Comparison of ENCODE assay signal across 13 cellular contexts in genomic region chr5:158739941-158740340, GRCh38.
DNase-seq lines count a peak whose midpoint lies in the region; ATAC-seq and TF ChIP-seq lines count a peak whose summit lies in the region.
"Had no signal": no experiment of that assay in that cellular context is flagged by ENCODE, and none has a peak within 500 bp of the region (broad histone marks: within the 10 kb centered on the region; RNA-seq: fewer than 3 reads in every experiment).

No MANE protein-coding gene starts in this region.

- DNase-seq in GM06990 (ENCODE audit: extremely low read depth, insufficient read length) (no peak), SK-N-DZ (ENCODE audit: low spot score) (peak; percentile 15), fibroblast of villous mesenchyme (ENCODE audit: low read depth) (peak; percentile 63), sciatic nerve (ENCODE audit: low spot score) (no peak), cerebellar cortex (ENCODE audit: low spot score) (no peak)
- no peak for DNase-seq in activated CD8-positive, alpha-beta memory T cell treated with anti-CD3 and anti-CD28 coated beads, Interleukin-2, amount 50 U/mL, for 4 hours
- no peak for DNase-seq in activated effector memory CD4-positive, alpha-beta T cell treated with Interleukin-2 at 50 U/mL for 16 hours
- DNase-seq: activated naive CD4-positive, alpha-beta T cell treated with Interleukin-2 at 50 U/mL for 16 hours; NCI-H1105 treated with DMSO at 0.1 percent for 48 hours; RPMI8226; stimulated activated naive CD8-positive, alpha-beta T cell treated with anti-CD3 and anti-CD28 coated beads, Interleukin-15, amount 100 ng/mL, for 72 hours; T-helper 9 cell had no signal

- intact Hi-C loops in sciatic nerve (cut with DNase I), result no loop called here

- no peaks in the 10 kb centered on the region for H3K27me3 ChIP-seq in GM06990 (replicated peaks; ENCODE audit: control insufficient read depth, insufficient read depth, low read length)

- TF ChIP-seq CTCF in GM06990 (IDR thresholded peaks at IDR 0.05; ENCODE audit: insufficient read depth, low read length, poor library complexity, severe bottlenecking) (peak; percentile 29), fibroblast of villous mesenchyme (IDR thresholded peaks at IDR 0.05; ENCODE audit: insufficient read depth, low read depth, low read length) (peak; percentile 62)

- peak; percentile 71 for ATAC-seq in sciatic nerve
- ATAC-seq in GM18858 (IDR thresholded peaks at IDR 0.05; ENCODE audit: unreplicated experiment), result no peak
- ATAC-seq: stimulated activated naive CD8-positive, alpha-beta T cell treated with anti-CD3 and anti-CD28 coated beads, Interleukin-15, amount 100 ng/mL, for 72 hours had no signal

- H3K4me3 ChIP-seq in GM06990 (replicated peaks; ENCODE audit: low read depth, low read length) (no peak overlapping the region), fibroblast of villous mesenchyme (ENCODE audit: low read depth, low read length) (no peak overlapping the region)

- H3K36me3 ChIP-seq in GM06990 (ENCODE audit: control insufficient read depth, insufficient read depth, low read length), result no peaks in the 10 kb centered on the region; the same call in 1 of the 2 replicates

Comparison
In these comparisons a context has a peak if more than half of its experiments do, and no peak if none do; other contexts are left out.
1. DNase-seq: peak in SK-N-DZ (single experiment) and fibroblast of villous mesenchyme (single experiment); none in GM06990 (single experiment), sciatic nerve (single experiment), activated CD8-positive, alpha-beta memory T cell treated with anti-CD3 and anti-CD28 coated beads, Interleukin-2, amount 50 U/mL, for 4 hours (single experiment), cerebellar cortex (single experiment) and activated effector memory CD4-positive, alpha-beta T cell treated with Interleukin-2 at 50 U/mL for 16 hours (single experiment).